In the genomic region with DNA sequence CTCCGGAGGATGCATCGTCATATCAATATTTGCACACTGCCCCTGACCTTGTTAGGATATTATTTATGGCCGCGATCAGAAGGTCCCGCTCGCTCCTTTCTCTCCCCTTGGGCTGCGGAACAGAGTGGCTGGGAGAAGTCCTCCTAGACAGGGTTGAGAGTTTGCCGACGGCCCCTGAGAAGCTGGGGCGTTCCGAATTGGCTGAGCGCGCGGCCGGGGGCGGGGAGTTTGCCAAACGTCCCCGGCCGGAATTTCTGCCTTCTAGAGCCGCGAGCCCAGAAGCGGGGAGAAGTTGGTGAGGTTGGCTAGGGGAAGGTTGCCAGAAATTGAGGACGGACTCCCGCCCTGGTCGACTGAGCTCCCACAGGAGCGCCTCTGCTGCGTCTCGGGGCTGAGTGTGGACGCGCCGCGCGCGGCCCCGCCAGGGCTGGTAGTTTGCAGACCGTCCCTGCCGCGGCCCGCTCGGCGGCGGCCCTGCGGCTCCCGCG, we compare ENCODE assay signal across 1 cellular context.
TF ChIP-seq lines count a peak whose summit lies in the region.

No MANE protein-coding gene starts in this region.

TF ChIP-seq in HEK293, 187 proteins besides CTCF, POLR2A, EP300 and RAD21 (continued from another document):
- 0 out of 2 replicates have a peak, but pooled peaks have one; percentile 17 for TF ChIP-seq ZBTB11 (tag by site-specific recombination; conservative IDR thresholded peaks at IDR 0.05; ENCODE audit: low read depth)
- peak; percentile 63; the same call in 1 of the 2 replicates for TF ChIP-seq ZBTB17 (tag by site-specific recombination; IDR thresholded peaks at IDR 0.05)
- peak; percentile 35; the same call in 1 of the 2 replicates for TF ChIP-seq KLF9 (tag by site-specific recombination; IDR thresholded peaks at IDR 0.05; ENCODE audit: low read depth)
- TF ChIP-seq, protein P1, sequence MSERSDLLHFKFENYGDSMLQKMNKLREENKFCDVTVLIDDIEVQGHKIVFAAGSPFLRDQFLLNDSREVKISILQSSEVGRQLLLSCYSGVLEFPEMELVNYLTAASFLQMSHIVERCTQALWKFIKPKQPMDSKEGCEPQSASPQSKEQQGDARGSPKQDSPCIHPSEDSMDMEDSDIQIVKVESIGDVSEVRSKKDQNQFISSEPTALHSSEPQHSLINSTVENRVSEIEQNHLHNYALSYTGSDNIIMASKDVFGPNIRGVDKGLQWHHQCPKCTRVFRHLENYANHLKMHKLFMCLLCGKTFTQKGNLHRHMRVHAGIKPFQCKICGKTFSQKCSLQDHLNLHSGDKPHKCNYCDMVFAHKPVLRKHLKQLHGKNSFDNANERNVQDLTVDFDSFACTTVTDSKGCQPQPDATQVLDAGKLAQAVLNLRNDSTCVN (tag by site-specific recombination; optimal IDR thresholded peaks at IDR 0.05), result peak; percentile 85
- TF ChIP-seq, protein P2, sequence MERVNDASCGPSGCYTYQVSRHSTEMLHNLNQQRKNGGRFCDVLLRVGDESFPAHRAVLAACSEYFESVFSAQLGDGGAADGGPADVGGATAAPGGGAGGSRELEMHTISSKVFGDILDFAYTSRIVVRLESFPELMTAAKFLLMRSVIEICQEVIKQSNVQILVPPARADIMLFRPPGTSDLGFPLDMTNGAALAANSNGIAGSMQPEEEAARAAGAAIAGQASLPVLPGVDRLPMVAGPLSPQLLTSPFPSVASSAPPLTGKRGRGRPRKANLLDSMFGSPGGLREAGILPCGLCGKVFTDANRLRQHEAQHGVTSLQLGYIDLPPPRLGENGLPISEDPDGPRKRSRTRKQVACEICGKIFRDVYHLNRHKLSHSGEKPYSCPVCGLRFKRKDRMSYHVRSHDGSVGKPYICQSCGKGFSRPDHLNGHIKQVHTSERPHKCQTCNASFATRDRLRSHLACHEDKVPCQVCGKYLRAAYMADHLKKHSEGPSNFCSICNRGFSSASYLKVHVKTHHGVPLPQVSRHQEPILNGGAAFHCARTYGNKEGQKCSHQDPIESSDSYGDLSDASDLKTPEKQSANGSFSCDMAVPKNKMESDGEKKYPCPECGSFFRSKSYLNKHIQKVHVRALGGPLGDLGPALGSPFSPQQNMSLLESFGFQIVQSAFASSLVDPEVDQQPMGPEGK (tag by site-specific recombination; IDR thresholded peaks at IDR 0.05), result peak; percentile 23; the same call in 1 of the 2 replicates
- peak; percentile 40; the same call in 1 of the 2 replicates for TF ChIP-seq ZNF600 (tag by site-specific recombination; IDR thresholded peaks at IDR 0.05)
- TF ChIP-seq, protein P3, sequence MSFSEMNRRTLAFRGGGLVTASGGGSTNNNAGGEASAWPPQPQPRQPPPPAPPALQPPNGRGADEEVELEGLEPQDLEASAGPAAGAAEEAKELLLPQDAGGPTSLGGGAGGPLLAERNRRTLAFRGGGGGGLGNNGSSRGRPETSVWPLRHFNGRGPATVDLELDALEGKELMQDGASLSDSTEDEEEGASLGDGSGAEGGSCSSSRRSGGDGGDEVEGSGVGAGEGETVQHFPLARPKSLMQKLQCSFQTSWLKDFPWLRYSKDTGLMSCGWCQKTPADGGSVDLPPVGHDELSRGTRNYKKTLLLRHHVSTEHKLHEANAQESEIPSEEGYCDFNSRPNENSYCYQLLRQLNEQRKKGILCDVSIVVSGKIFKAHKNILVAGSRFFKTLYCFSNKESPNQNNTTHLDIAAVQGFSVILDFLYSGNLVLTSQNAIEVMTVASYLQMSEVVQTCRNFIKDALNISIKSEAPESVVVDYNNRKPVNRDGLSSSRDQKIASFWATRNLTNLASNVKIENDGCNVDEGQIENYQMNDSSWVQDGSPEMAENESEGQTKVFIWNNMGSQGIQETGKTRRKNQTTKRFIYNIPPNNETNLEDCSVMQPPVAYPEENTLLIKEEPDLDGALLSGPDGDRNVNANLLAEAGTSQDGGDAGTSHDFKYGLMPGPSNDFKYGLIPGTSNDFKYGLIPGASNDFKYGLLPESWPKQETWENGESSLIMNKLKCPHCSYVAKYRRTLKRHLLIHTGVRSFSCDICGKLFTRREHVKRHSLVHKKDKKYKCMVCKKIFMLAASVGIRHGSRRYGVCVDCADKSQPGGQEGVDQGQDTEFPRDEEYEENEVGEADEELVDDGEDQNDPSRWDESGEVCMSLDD (tag by site-specific recombination; IDR thresholded peaks at IDR 0.05), result peak; percentile 73
- TF ChIP-seq, protein P4, sequence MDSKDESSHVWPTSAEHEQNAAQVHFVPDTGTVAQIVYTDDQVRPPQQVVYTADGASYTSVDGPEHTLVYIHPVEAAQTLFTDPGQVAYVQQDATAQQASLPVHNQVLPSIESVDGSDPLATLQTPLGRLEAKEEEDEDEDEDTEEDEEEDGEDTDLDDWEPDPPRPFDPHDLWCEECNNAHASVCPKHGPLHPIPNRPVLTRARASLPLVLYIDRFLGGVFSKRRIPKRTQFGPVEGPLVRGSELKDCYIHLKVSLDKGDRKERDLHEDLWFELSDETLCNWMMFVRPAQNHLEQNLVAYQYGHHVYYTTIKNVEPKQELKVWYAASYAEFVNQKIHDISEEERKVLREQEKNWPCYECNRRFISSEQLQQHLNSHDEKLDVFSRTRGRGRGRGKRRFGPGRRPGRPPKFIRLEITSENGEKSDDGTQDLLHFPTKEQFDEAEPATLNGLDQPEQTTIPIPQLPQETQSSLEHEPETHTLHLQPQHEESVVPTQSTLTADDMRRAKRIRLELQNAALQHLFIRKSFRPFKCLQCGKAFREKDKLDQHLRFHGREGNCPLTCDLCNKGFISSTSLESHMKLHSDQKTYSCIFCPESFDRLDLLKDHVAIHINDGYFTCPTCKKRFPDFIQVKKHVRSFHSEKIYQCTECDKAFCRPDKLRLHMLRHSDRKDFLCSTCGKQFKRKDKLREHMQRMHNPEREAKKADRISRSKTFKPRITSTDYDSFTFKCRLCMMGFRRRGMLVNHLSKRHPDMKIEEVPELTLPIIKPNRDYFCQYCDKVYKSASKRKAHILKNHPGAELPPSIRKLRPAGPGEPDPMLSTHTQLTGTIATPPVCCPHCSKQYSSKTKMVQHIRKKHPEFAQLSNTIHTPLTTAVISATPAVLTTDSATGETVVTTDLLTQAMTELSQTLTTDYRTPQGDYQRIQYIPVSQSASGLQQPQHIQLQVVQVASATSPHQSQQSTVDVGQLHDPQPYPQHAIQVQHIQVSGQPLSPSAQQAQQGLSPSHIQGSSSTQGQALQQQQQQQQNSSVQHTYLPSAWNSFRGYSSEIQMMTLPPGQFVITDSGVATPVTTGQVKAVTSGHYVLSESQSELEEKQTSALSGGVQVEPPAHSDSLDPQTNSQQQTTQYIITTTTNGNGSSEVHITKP (tag by site-specific recombination; IDR thresholded peaks at IDR 0.05), result peak; percentile 92
- TF ChIP-seq ZFP37 (tag by site-specific recombination; IDR thresholded peaks at IDR 0.05), result 0 out of 2 replicates have a peak, but pooled peaks have one; percentile 34
- 0 out of 2 replicates have a peak, but pooled peaks have one; percentile 10 for TF ChIP-seq ZNF629 (tag by site-specific recombination; IDR thresholded peaks at IDR 0.05)
- no peak for TF ChIP-seq ZNF521 (tag by site-specific recombination; IDR thresholded peaks at IDR 0.05)
- no peak for TF ChIP-seq ZNF558 (tag by site-specific recombination; IDR thresholded peaks at IDR 0.05)
- TF ChIP-seq ZEB2 (tag by site-specific recombination; IDR thresholded peaks at IDR 0.05), result 0 out of 2 replicates have a peak, but pooled peaks have one; percentile 36
